In genomic region chr4:139154134-139154421, GRCh38 we compare ENCODE assay signal across 17 cellular contexts.
"Had no signal": no experiment of that assay in that cellular context is flagged by ENCODE, and none has a peak within 500 bp of the region (broad histone marks: within the 10 kb centered on the region; RNA-seq: fewer than 3 reads in every experiment).

No MANE protein-coding gene starts in this region.

- H3K27me3 Mint-ChIP-seq: activated CD4-positive, alpha-beta T cell treated with anti-CD3 and anti-CD28 coated beads, Interleukin-2, amount 10 ng/mL, durations not matched to agents 7 days and 5 days; activated T-helper 17 cell treated with anti-CD3 and anti-CD28 coated beads, Interleukin-2, amount 50 U/mL, for 72 hours; central memory CD8-positive, alpha-beta T cell; stimulated activated naive CD8-positive, alpha-beta T cell treated with anti-CD3 and anti-CD28 coated beads, Interleukin-15, Interleukin-2, amounts not matched to agents 100 ng/mL and 50 ng/mL, for 24 hours; T-helper 17 cell had no signal

- DNase-seq: activated CD4-positive, alpha-beta T cell treated with anti-CD3 and anti-CD28 coated beads, Interleukin-2, amount 10 ng/mL, durations not matched to agents 7 days and 5 days; activated CD4-positive, CD25-positive, alpha-beta regulatory T cell; activated CD8-positive, alpha-beta memory T cell treated with anti-CD3 and anti-CD28 coated beads for 24 hours; activated naive CD4-positive, alpha-beta T cell treated with anti-CD3 and anti-CD28 coated beads, Interleukin-2, amount 50 U/mL, for 16 hours; adrenal gland; effector memory CD4-positive, alpha-beta T cell; hippocampal formation; left colon; naive thymus-derived CD4-positive, alpha-beta T cell; occipital lobe; stimulated activated CD4-positive, alpha-beta T cell treated with anti-CD3 and anti-CD28 coated beads, Interleukin-2, amount 100 ng/mL, for 48 hours; stimulated activated CD8-positive, alpha-beta memory T cell treated with anti-CD3 and anti-CD28 coated beads, Interleukin-4, amount 100 ng/mL, for 48 hours; T-helper 17 cell had no signal

- H3K27ac Mint-ChIP-seq: activated CD4-positive, alpha-beta T cell treated with anti-CD3 and anti-CD28 coated beads, Interleukin-2, amount 10 ng/mL, durations not matched to agents 7 days and 5 days; activated T-helper 17 cell treated with anti-CD3 and anti-CD28 coated beads, Interleukin-2, amount 50 U/mL, for 72 hours; stimulated activated naive CD8-positive, alpha-beta T cell treated with anti-CD3 and anti-CD28 coated beads, Interleukin-15, Interleukin-2, amounts not matched to agents 100 ng/mL and 50 ng/mL, for 24 hours; T-helper 17 cell had no signal

- H3K9me3 ChIP-seq: adrenal gland had no signal

- H3K4me3 Mint-ChIP-seq: activated CD4-positive, alpha-beta T cell treated with anti-CD3 and anti-CD28 coated beads, Interleukin-2, amount 10 ng/mL, durations not matched to agents 7 days and 5 days; activated T-helper 17 cell treated with anti-CD3 and anti-CD28 coated beads, Interleukin-2, amount 50 U/mL, for 72 hours; central memory CD8-positive, alpha-beta T cell; naive thymus-derived CD4-positive, alpha-beta T cell; stimulated activated naive CD8-positive, alpha-beta T cell treated with anti-CD3 and anti-CD28 coated beads, Interleukin-15, Interleukin-2, amounts not matched to agents 100 ng/mL and 50 ng/mL, for 24 hours; T-helper 17 cell had no signal

- H3K27me3 ChIP-seq: adrenal gland had no signal

- H3K4me3 ChIP-seq: adrenal gland, lung had no signal

- H3K9me3 Mint-ChIP-seq: activated CD4-positive, alpha-beta T cell treated with anti-CD3 and anti-CD28 coated beads, Interleukin-2, amount 10 ng/mL, durations not matched to agents 7 days and 5 days; activated T-helper 17 cell treated with anti-CD3 and anti-CD28 coated beads, Interleukin-2, amount 50 U/mL, for 72 hours; central memory CD8-positive, alpha-beta T cell; naive thymus-derived CD4-positive, alpha-beta T cell; stimulated activated naive CD8-positive, alpha-beta T cell treated with anti-CD3 and anti-CD28 coated beads, Interleukin-15, Interleukin-2, amounts not matched to agents 100 ng/mL and 50 ng/mL, for 24 hours had no signal

- H3K4me1 ChIP-seq: adrenal gland had no signal

- ATAC-seq: activated T-helper 17 cell treated with anti-CD3 and anti-CD28 coated beads, Interleukin-2, amount 50 U/mL, for 72 hours; naive thymus-derived CD4-positive, alpha-beta T cell; T-helper 17 cell had no signal

- H3K27ac ChIP-seq: adrenal gland had no signal

- H3K36me3 ChIP-seq: adrenal gland had no signal
